ENCODE assay signal across 16 cellular contexts in genomic region chr12:11697670-11698387, GRCh38. TPM values are rescaled to one million over a fixed set of nuclear protein-coding genes. Genes with fewer than 3 reads are reported as not detected.
A peak's percentile ranks its signal among the peaks of the same experiment; 100 is the strongest.
DNase-seq lines count a peak whose midpoint lies in the region; ATAC-seq, FAIRE-seq and TF ChIP-seq lines count a peak whose summit lies in the region.
"Had no signal": no experiment of that assay in that cellular context is flagged by ENCODE, and none has a peak within 500 bp of the region (broad histone marks: within the 10 kb centered on the region; RNA-seq: fewer than 3 reads in every experiment).

No MANE protein-coding gene starts in this region.

- H3K4me2 ChIP-seq in HepG2 (ENCODE audit: low read depth, low read length): no peak overlapping the region
- no peak overlapping the region for H3K4me2 ChIP-seq in Karpas-422 (ENCODE audit: low read depth, low read length, poor library complexity, severe bottlenecking)

- TF ChIP-seq POLR2A in HepG2 (IDR thresholded peaks at IDR 0.05; ENCODE audit: insufficient read depth in 1 of 2, low read depth in 2 of 2, low read length in 2 of 2) (no peak), right lobe of liver (IDR thresholded peaks at IDR 0.05) (no peak)

- TF ChIP-seq RAD21 in liver (IDR thresholded peaks at IDR 0.05): no peak
- no peak for TF ChIP-seq RAD21 in HepG2 (CRISPR knock-in tag; IDR thresholded peaks at IDR 0.05)

- DNase-seq in HepG2 (ENCODE audit: low spot score): no peak
- peak; percentile 65 for DNase-seq in choroid plexus epithelial cell (ENCODE audit: low read depth)
- DNase-seq in right lobe of liver: no peak
- no peak for DNase-seq in aorta
- no peak for DNase-seq in Karpas-422
- DNase-seq: activated CD4-positive, CD25-positive, alpha-beta regulatory T cell; DMS 273 treated with DMSO at 0.1 percent for 48 hours; H9; kidney; NCI-H1417; NCI-H748 treated with DMSO at 0.1 percent for 48 hours; stimulated activated CD4-positive, alpha-beta T cell treated with anti-CD3 and anti-CD28 coated beads, Interleukin-12 subunit alpha, Interleukin-12 subunit beta, amount 100 ng/mL, for 4 hours had no signal

- no peak for TF ChIP-seq CTCF in liver (IDR thresholded peaks at IDR 0.05; ENCODE audit: low read depth, low read length, missing input control)
- no peak for TF ChIP-seq CTCF in HepG2 (CRISPR knock-in tag; IDR thresholded peaks at IDR 0.05)
- no peak for TF ChIP-seq CTCF in choroid plexus epithelial cell (conservative IDR thresholded peaks at IDR 0.05; ENCODE audit: low read depth, low read length)
- TF ChIP-seq CTCF in right lobe of liver (IDR thresholded peaks at IDR 0.05): no peak

- in situ Hi-C loops in HepG2 (cut with HindIII; ENCODE audit: extremely low pct_ligation_motif_present, low pct_unique_long_range_greater_than_20kb): no loop called here

- CTCF ChIA-PET in HepG2 (lab: Yijun Ruan, JAX; ENCODE audit: low intra/inter-chr PET ratio, low total read pairs): no interaction called here

- WGBS in liver: 49% methylated on average over 3 of the region's 3 CpGs
- 93% methylated on average over 3 of the region's 3 CpGs for WGBS in HepG2 (ENCODE audit: low lambda C conversion rate)
- 44% methylated on average over 3 of the region's 3 CpGs for WGBS in right lobe of liver (ENCODE audit: insufficient coverage, low coverage, low lambda C conversion rate, missing lambda C conversion rate)
- WGBS in aorta, 2 donors: 2 to 6% methylated on average over 3 of the region's 3 CpGs

- peak overlapping the region; percentile 31 to 71 for H3K27ac ChIP-seq in liver (ENCODE audit: low read depth in 1 of 2, low read length in 2 of 2)
- no peak overlapping the region for H3K27ac ChIP-seq in HepG2 (ENCODE audit: extremely low read length, insufficient read depth, low read length)
- peak overlapping the region in 2 of 3 donors; percentile 28 to 29 for H3K27ac ChIP-seq in right lobe of liver
- H3K27ac ChIP-seq in aorta (ENCODE audit: low read depth in 1 of 2, low read length in 2 of 2): peak overlapping the region; percentile 70 to 86
- no peak overlapping the region for H3K27ac ChIP-seq in Karpas-422 (ENCODE audit: low read length)
- H3K27ac ChIP-seq: SK-N-MC had no signal

- H3K36me3 ChIP-seq in liver (ENCODE audit: control insufficient read depth in 4 of 4, insufficient read depth in 3 of 4, low read depth in 1 of 4, low read length in 3 of 4) (no peaks in the 10 kb centered on the region), HepG2 (replicated peaks in 1 of 2; ENCODE audit: control insufficient read depth in 1 of 2, insufficient read depth in 2 of 2, low read length in 2 of 2) (no peaks in the 10 kb centered on the region), right lobe of liver (no peaks in the 10 kb centered on the region), aorta (ENCODE audit: control insufficient read depth in 1 of 2, insufficient read depth in 2 of 2, low read length in 1 of 2) (no peaks in the 10 kb centered on the region), Karpas-422 (ENCODE audit: insufficient read depth, low read length) (no peaks in the 10 kb centered on the region)

- H4K20me1 ChIP-seq in HepG2 (ENCODE audit: insufficient read depth, low read length) (no peaks in the 10 kb centered on the region), Karpas-422 (ENCODE audit: insufficient read depth, low read depth, low read length) (no peaks in the 10 kb centered on the region)

- H3K4me1 ChIP-seq in liver (ENCODE audit: control insufficient read depth in 4 of 4, insufficient read depth in 4 of 4, low read length in 3 of 4): peaks cover 2 to 35% (median 24%) of the 10 kb centered on the region in 4 donors
- H3K4me1 ChIP-seq in HepG2 (ENCODE audit: insufficient read depth, low read length): peaks cover 52% of the 10 kb centered on the region
- peaks cover 0 to 44% (median 2%) of the 10 kb centered on the region in 4 donors for H3K4me1 ChIP-seq in right lobe of liver
- H3K4me1 ChIP-seq in aorta (ENCODE audit: control insufficient read depth in 1 of 2, insufficient read depth in 2 of 2, low read length in 2 of 2): peaks cover 6 to 9% of the 10 kb centered on the region in 2 donors
- H3K4me1 ChIP-seq in Karpas-422 (ENCODE audit: low read length): no peaks in the 10 kb centered on the region

- H3K4me3 ChIP-seq in liver (ENCODE audit: low read depth in 1 of 3, low read length in 3 of 3) (no peak overlapping the region), HepG2 (replicated peaks in 1 of 3; ENCODE audit: insufficient read depth in 1 of 3, low read depth in 2 of 3, low read length in 3 of 3) (no peak overlapping the region), choroid plexus epithelial cell (ENCODE audit: low read depth, low read length) (no peak overlapping the region), right lobe of liver (no peak overlapping the region), aorta (ENCODE audit: low read length in 2 of 2) (no peak overlapping the region), Karpas-422 (ENCODE audit: low read length) (no peak overlapping the region)
- H3K4me3 ChIP-seq: SK-N-MC had no signal

- H3K9ac ChIP-seq in liver (ENCODE audit: low read depth in 1 of 2, low read length in 2 of 2) (no peak overlapping the region), HepG2 (ENCODE audit: insufficient read depth, low read depth, low read length) (no peak overlapping the region), Karpas-422 (ENCODE audit: low read length) (no peak overlapping the region)

- no peaks in the 10 kb centered on the region for H3K9me3 ChIP-seq in liver (ENCODE audit: control insufficient read depth in 4 of 4, low read length in 3 of 4)
- H3K9me3 ChIP-seq in HepG2 (ENCODE audit: low read length): no peaks in the 10 kb centered on the region
- no peaks in the 10 kb centered on the region for H3K9me3 ChIP-seq in right lobe of liver
- H3K9me3 ChIP-seq in aorta (ENCODE audit: control insufficient read depth, low read length): no peaks in the 10 kb centered on the region
- H3K9me3 ChIP-seq in Karpas-422 (ENCODE audit: low read length): no peaks in the 10 kb centered on the region

- H2AFZ ChIP-seq in HepG2 (ENCODE audit: low read length) (no peak overlapping the region), Karpas-422 (ENCODE audit: low read length) (no peak overlapping the region)

- no peak for ATAC-seq in HepG2
- ATAC-seq in right lobe of liver: peak in 3 of 4 donors; percentile 40 to 65 (median 51)
- peak; percentile 70 for ATAC-seq in aorta (ENCODE audit: low FRiP score)
- no peak for ATAC-seq in GM21526 (IDR thresholded peaks at IDR 0.05; ENCODE audit: low FRiP score, unreplicated experiment)
- no peak for ATAC-seq in HG02798 (IDR thresholded peaks at IDR 0.05; ENCODE audit: poor library complexity, unreplicated experiment)

- H3K27me3 ChIP-seq in liver (ENCODE audit: control insufficient read depth in 4 of 4, insufficient read depth in 4 of 4, low read length in 3 of 4): no peaks in the 10 kb centered on the region
- no peaks in the 10 kb centered on the region for H3K27me3 ChIP-seq in HepG2 (ENCODE audit: control insufficient read depth in 1 of 2, insufficient read depth in 2 of 2, low read length in 2 of 2)
- no peaks in the 10 kb centered on the region for H3K27me3 ChIP-seq in right lobe of liver
- H3K27me3 ChIP-seq in aorta (ENCODE audit: control insufficient read depth in 1 of 2, insufficient read depth in 2 of 2, low read length in 1 of 2): no peaks in the 10 kb centered on the region
- no peaks in the 10 kb centered on the region for H3K27me3 ChIP-seq in Karpas-422 (ENCODE audit: low read length)

- POLR2A ChIA-PET in HepG2 (lab: Yijun Ruan, JAX): no interaction called here

- H3K9me2 ChIP-seq in Karpas-422 (replicated peaks; ENCODE audit: insufficient read depth, low read length): no peaks in the 10 kb centered on the region

- no TSS peak for BruUV-seq in HepG2 (replicated peaks; lab: Mats Ljungman, UMichigan)

- TF ChIP-seq EP300 in HepG2 (IDR thresholded peaks at IDR 0.05; ENCODE audit: low read depth in 2 of 2, low read length in 2 of 2) (no peak), HepG2 (CRISPR knock-in tag; IDR thresholded peaks at IDR 0.05; ENCODE audit: borderline replicate concordance) (no peak)

- intact Hi-C loops in HepG2 (cut with micrococcal nuclease; ENCODE audit: unreplicated experiment): no loop called here
- intact Hi-C loops in right lobe of liver (cut with DNase I): no loop called here
- intact Hi-C loops in aorta (cut with DNase I): loop anchor here (1.0 to 5.0 kb wide), 3 partner anchors 31 to 45 kb away; no protein-coding TSS in a partner anchor

- no peak for FAIRE-seq in HepG2 (lab: Jason Lieb, UNC)
- FAIRE-seq: kidney had no signal

- H3K79me2 ChIP-seq in HepG2 (ENCODE audit: insufficient read depth, low read length) (no peaks in the 10 kb centered on the region), Karpas-422 (ENCODE audit: low read length) (no peaks in the 10 kb centered on the region)

RNA-seq across cellular contexts. Expression of gene ETV6, which starts 48.4 kb away (rescaled TPM):
- total RNA-seq in liver (1 to 10 TPM; 4.4 to 6.2 TPM), HepG2 (2016; rRNA removed; fragmentation: Illumina TruSeq; extraction: Trizol) (2.2 and 2.8 TPM in 2 replicates), right lobe of liver (10 to 100 TPM in 4 of 6 experiments, 1 to 10 TPM in 2; 7.2 to 28.3 (median 11.0) TPM), aorta (100 to 1,000 TPM in 1 of 2 donors, 10 to 100 TPM in 1; 73.7 to 113 TPM)
- polyA plus RNA-seq in liver (1 to 10 TPM; 2.0 to 2.6 TPM), HepG2 (2011; rRNA removed) (3.0 and 3.3 TPM in 2 replicates), aorta (10 to 100 TPM in 1 of 2 donors, 1 to 10 TPM in 1; 6.9 to 19.6 TPM)
- 1.0 and 1.2 TPM in 2 replicates for total RNA-seq in HepG2 (2016; cell fraction: cytosol; rRNA removed; fragmentation: Illumina TruSeq; extraction: Trizol; ENCODE audit: low read depth)
- 1.8 and 2.5 TPM in 2 replicates for total RNA-seq in HepG2 (2016; cell fraction: insoluble cytoplasmic fraction; rRNA removed; fragmentation: Illumina TruSeq; extraction: Trizol)
- total RNA-seq in HepG2 (2016; cell fraction: membrane; rRNA removed; fragmentation: Illumina TruSeq; extraction: Trizol): 2.9 and 3.4 TPM in 2 replicates
- 3.9 and 4.2 TPM in 2 replicates for total RNA-seq in HepG2 (2016; cell fraction: nucleus; rRNA removed; fragmentation: Illumina TruSeq; extraction: Trizol)
- polyA plus RNA-seq in HepG2 (2011; cell fraction: cytosol; rRNA removed): 1.9 and 2.1 TPM in 2 replicates
- polyA plus RNA-seq in HepG2 (2011; cell fraction: nucleus; rRNA removed): 3.5 and 4.3 TPM in 2 replicates
- 1.8 and 2.6 TPM in 2 replicates for polyA plus RNA-seq in HepG2 (2012)
- 1.1 and 1.2 TPM in 2 replicates for polyA plus RNA-seq in HepG2 (2016; cell fraction: cytosol; fragmentation: Illumina TruSeq; extraction: Trizol; ENCODE audit: low read depth)
- polyA plus RNA-seq in HepG2 (2016; cell fraction: insoluble cytoplasmic fraction; fragmentation: Illumina TruSeq; extraction: Trizol; ENCODE audit: low read depth): 2.7 and 3.6 TPM in 2 replicates
- 2.5 and 3.2 TPM in 2 replicates for polyA plus RNA-seq in HepG2 (2016; cell fraction: membrane; fragmentation: Illumina TruSeq; extraction: Trizol; ENCODE audit: low read depth)
- polyA plus RNA-seq in HepG2 (2016; cell fraction: nucleus; fragmentation: Illumina TruSeq; extraction: Trizol; ENCODE audit: insufficient read depth, low read depth): 4.6 and 5.1 TPM in 2 replicates
- polyA minus RNA-seq in HepG2 (2011; rRNA and poly(A)+ RNA removed; ENCODE audit: low replicate concordance): 7.0 and 9.1 TPM in 2 replicates
- polyA minus RNA-seq in HepG2 (2011; cell fraction: cytosol; rRNA and poly(A)+ RNA removed): 3.4 and 4.0 TPM in 2 replicates
- polyA minus RNA-seq in HepG2 (2011; cell fraction: nucleus; rRNA and poly(A)+ RNA removed): 8.1 and 12.8 TPM in 2 replicates
- total RNA-seq in Karpas-422 (2014; rRNA removed; shearing (Covaris generic); ENCODE audit: low replicate concordance): 0.54 and 1.0 TPM in 2 replicates

Comparison
In these comparisons a context has a peak if more than half of its experiments do, and no peak if none do; other contexts are left out.
1. H3K27ac ChIP-seq: peak in liver (2 of 2), right lobe of liver (2 of 3) and aorta (2 of 2); none in HepG2 (single experiment) and Karpas-422 (single experiment).
2. ATAC-seq: peak in right lobe of liver (3 of 4) and aorta (single experiment); none in HepG2 (single experiment), GM21526 (single experiment) and HG02798 (single experiment).
3. intact Hi-C loops: an anchor here in aorta (1.0 to 5.0 kb wide); none called in HepG2 and right lobe of liver.